ENCODE assay signal across 18 cellular contexts in the genomic region with DNA sequence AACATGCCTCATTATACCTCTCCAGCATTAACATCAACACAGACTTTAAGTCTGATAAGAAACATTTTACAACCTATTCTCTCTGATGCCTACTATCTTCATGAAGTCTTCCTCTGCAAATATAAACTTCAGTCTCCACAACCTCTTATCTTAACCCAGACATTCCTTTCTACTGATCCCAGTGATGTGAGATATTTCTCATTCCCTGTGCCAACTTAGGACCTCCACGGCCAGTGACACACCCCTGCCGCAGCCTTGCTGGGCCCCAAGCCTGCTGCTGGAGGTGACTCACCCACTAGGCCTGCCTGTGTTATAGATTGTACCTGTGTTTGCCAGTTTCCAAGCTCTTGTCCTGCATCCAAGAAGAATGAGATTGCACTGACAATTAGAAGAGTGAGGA.
DNase-seq lines count a peak whose midpoint lies in the region; ATAC-seq, FAIRE-seq and TF ChIP-seq lines count a peak whose summit lies in the region.
"Had no signal": no experiment of that assay in that cellular context is flagged by ENCODE, and none has a peak within 500 bp of the region (broad histone marks: within the 10 kb centered on the region; RNA-seq: fewer than 3 reads in every experiment).

No MANE protein-coding gene starts in this region.

- H3K9me3 ChIP-seq in astrocyte (ENCODE audit: insufficient read depth, low read depth, low read length): peaks cover 4% of the 10 kb centered on the region

- H3K9ac ChIP-seq in astrocyte (ENCODE audit: low read length): no peak overlapping the region
- H3K9ac ChIP-seq: BLaER1 treated with 17β-estradiol and CSF1 and Interleukin-3, amounts not matched to agents 10 nM and 100 nM had no signal

- intact Hi-C loops in activated naive CD4-positive, alpha-beta T cell treated with anti-CD3 and anti-CD28 coated beads for 36 hours (cut with micrococcal nuclease): no loop called here
- intact Hi-C loops in activated T-helper 1 cell treated with anti-CD3 and anti-CD28 coated beads, Interleukin-12 subunit alpha, Interleukin-12 subunit beta, Interleukin-2, Interleukin-4 antibody, amounts not matched to agents 30 ng/mL and 10 ng/mL and 1 ng/mL, durations not matched to agents 14 hours and 24 hours and 36 hours (cut with micrococcal nuclease): no loop called here

- peaks cover 2% of the 10 kb centered on the region for H3K36me3 Mint-ChIP-seq in astrocyte (ENCODE audit: low read depth, unreplicated experiment)
- H3K36me3 Mint-ChIP-seq in activated naive CD4-positive, alpha-beta T cell treated with anti-CD3 and anti-CD28 coated beads for 36 hours (ENCODE audit: low read depth): no peaks in the 10 kb centered on the region
- no peaks in the 10 kb centered on the region for H3K36me3 Mint-ChIP-seq in activated T-helper 1 cell treated with anti-CD3 and anti-CD28 coated beads, Interleukin-12 subunit alpha, Interleukin-12 subunit beta, Interleukin-2, Interleukin-4 antibody, amounts not matched to agents 30 ng/mL and 10 ng/mL and 1 ng/mL, durations not matched to agents 14 hours and 24 hours and 36 hours (ENCODE audit: low read depth)
- H3K36me3 Mint-ChIP-seq: CD8-positive, alpha-beta T cell; IgD-negative memory B cell had no signal

- peak overlapping the region; percentile 56 for H3K27ac Mint-ChIP-seq in astrocyte (ENCODE audit: unreplicated experiment)
- no peak overlapping the region for H3K27ac Mint-ChIP-seq in activated naive CD4-positive, alpha-beta T cell treated with anti-CD3 and anti-CD28 coated beads for 36 hours
- H3K27ac Mint-ChIP-seq in activated T-helper 1 cell treated with anti-CD3 and anti-CD28 coated beads, Interleukin-12 subunit alpha, Interleukin-12 subunit beta, Interleukin-2, Interleukin-4 antibody, amounts not matched to agents 30 ng/mL and 10 ng/mL and 1 ng/mL, durations not matched to agents 14 hours and 24 hours and 36 hours: no peak overlapping the region
- H3K27ac Mint-ChIP-seq: B cell; CD8-positive, alpha-beta T cell; IgD-negative memory B cell had no signal

- H3K4me1 ChIP-seq in astrocyte (ENCODE audit: insufficient read depth, low read length): no peaks in the 10 kb centered on the region
- H3K4me1 ChIP-seq: BLaER1 treated with 17β-estradiol and CSF1 and Interleukin-3, amounts not matched to agents 10 nM and 100 nM; HAP-1 had no signal

- H3K27ac ChIP-seq in astrocyte (ENCODE audit: low read depth, low read length): no peak overlapping the region
- H3K27ac ChIP-seq: BLaER1 treated with 17β-estradiol and CSF1 and Interleukin-3, amounts not matched to agents 10 nM and 100 nM had no signal

- FAIRE-seq in H54 (lab: Jason Lieb, UNC) (peak; percentile 50), astrocyte (lab: Jason Lieb, UNC) (no peak)
- FAIRE-seq: H1, HepG2 had no signal

- CTCF ChIA-PET in activated naive CD4-positive, alpha-beta T cell treated with anti-CD3 and anti-CD28 coated beads for 36 hours (lab: Charles Lee): no interaction called here

- no peaks in the 10 kb centered on the region for H3K27me3 ChIP-seq in astrocyte (ENCODE audit: insufficient read depth, low read length)
- H3K27me3 ChIP-seq: BLaER1 treated with 17β-estradiol and CSF1 and Interleukin-3, amounts not matched to agents 10 nM and 100 nM had no signal

- H3K4me3 ChIP-seq in astrocyte (ENCODE audit: insufficient read depth, low read depth, low read length): no peak overlapping the region
- H3K4me3 ChIP-seq: BLaER1 treated with 17β-estradiol and CSF1 and Interleukin-3, amounts not matched to agents 10 nM and 100 nM; HAP-1 had no signal

- no peaks in the 10 kb centered on the region for H3K27me3 Mint-ChIP-seq in astrocyte (ENCODE audit: low read depth, unreplicated experiment)
- H3K27me3 Mint-ChIP-seq in activated naive CD4-positive, alpha-beta T cell treated with anti-CD3 and anti-CD28 coated beads for 36 hours (ENCODE audit: low read depth): no peaks in the 10 kb centered on the region
- no peaks in the 10 kb centered on the region for H3K27me3 Mint-ChIP-seq in activated T-helper 1 cell treated with anti-CD3 and anti-CD28 coated beads, Interleukin-12 subunit alpha, Interleukin-12 subunit beta, Interleukin-2, Interleukin-4 antibody, amounts not matched to agents 30 ng/mL and 10 ng/mL and 1 ng/mL, durations not matched to agents 14 hours and 24 hours and 36 hours (ENCODE audit: insufficient read depth)
- H3K27me3 Mint-ChIP-seq: B cell, IgD-negative memory B cell had no signal

- no peaks in the 10 kb centered on the region for H3K79me2 ChIP-seq in astrocyte (ENCODE audit: insufficient read depth, low read length)

- H3K4me2 ChIP-seq in astrocyte (ENCODE audit: low read length): no peak overlapping the region
- H3K4me2 ChIP-seq: BLaER1 treated with 17β-estradiol and CSF1 and Interleukin-3, amounts not matched to agents 10 nM and 100 nM had no signal

- H4K20me1 ChIP-seq in astrocyte (ENCODE audit: insufficient read depth, low read length): no peaks in the 10 kb centered on the region
- H4K20me1 ChIP-seq: BLaER1 treated with 17β-estradiol and CSF1 and Interleukin-3, amounts not matched to agents 10 nM and 100 nM had no signal

- TF ChIP-seq POLR2A in H54 (IDR thresholded peaks at IDR 0.05; ENCODE audit: low read depth, low read length): no peak

- H2AFZ ChIP-seq in astrocyte (ENCODE audit: low read depth, low read length): no peak overlapping the region

- DNase-seq in H54 (ENCODE audit: insufficient read length, low spot score) (peak; percentile 8), astrocyte (ENCODE audit: low read depth) (peak; percentile 16), glomerular visceral epithelial cell (ENCODE audit: extremely low spot score) (peak; percentile 1)
- DNase-seq in activated naive CD4-positive, alpha-beta T cell treated with anti-CD3 and anti-CD28 coated beads for 36 hours: no peak
- DNase-seq in activated T-helper 1 cell treated with anti-CD3 and anti-CD28 coated beads, Interleukin-12 subunit alpha, Interleukin-12 subunit beta, Interleukin-2, Interleukin-4 antibody, amounts not matched to agents 30 ng/mL and 10 ng/mL and 1 ng/mL, durations not matched to agents 14 hours and 24 hours and 36 hours (ENCODE audit: low spot score): no peak
- DNase-seq: 8988T; Calu3; CD8-positive, alpha-beta T cell; DMS79 treated with DMSO at 0.1 percent for 48 hours; GF-D8 had no signal

- ATAC-seq in GM19467 (IDR thresholded peaks at IDR 0.05; ENCODE audit: unreplicated experiment): no peak
- no peak for ATAC-seq in SK-N-SH treated with all-trans-retinoic acid at 6 μM for 48 hours
- ATAC-seq: CD8-positive, alpha-beta T cell; HepG2 had no signal

- no peaks in the 10 kb centered on the region for H3K36me3 ChIP-seq in astrocyte (ENCODE audit: insufficient read depth, low read length)
- H3K36me3 ChIP-seq: BLaER1 treated with 17β-estradiol and CSF1 and Interleukin-3, amounts not matched to agents 10 nM and 100 nM; HAP-1 had no signal

- no peak for TF ChIP-seq CTCF in astrocyte (IDR thresholded peaks at IDR 0.05; ENCODE audit: insufficient read depth, low read depth, low read length)

- H3K9me3 Mint-ChIP-seq in astrocyte (ENCODE audit: unreplicated experiment): peaks cover 9% of the 10 kb centered on the region
- H3K9me3 Mint-ChIP-seq in activated naive CD4-positive, alpha-beta T cell treated with anti-CD3 and anti-CD28 coated beads for 36 hours: peaks cover 11% of the 10 kb centered on the region
- peaks cover 51% of the 10 kb centered on the region for H3K9me3 Mint-ChIP-seq in activated T-helper 1 cell treated with anti-CD3 and anti-CD28 coated beads, Interleukin-12 subunit alpha, Interleukin-12 subunit beta, Interleukin-2, Interleukin-4 antibody, amounts not matched to agents 30 ng/mL and 10 ng/mL and 1 ng/mL, durations not matched to agents 14 hours and 24 hours and 36 hours

- H3K4me3 Mint-ChIP-seq in astrocyte (ENCODE audit: unreplicated experiment): no peak overlapping the region
- H3K4me3 Mint-ChIP-seq in activated naive CD4-positive, alpha-beta T cell treated with anti-CD3 and anti-CD28 coated beads for 36 hours: no peak overlapping the region
- H3K4me3 Mint-ChIP-seq in activated T-helper 1 cell treated with anti-CD3 and anti-CD28 coated beads, Interleukin-12 subunit alpha, Interleukin-12 subunit beta, Interleukin-2, Interleukin-4 antibody, amounts not matched to agents 30 ng/mL and 10 ng/mL and 1 ng/mL, durations not matched to agents 14 hours and 24 hours and 36 hours: no peak overlapping the region
- H3K4me3 Mint-ChIP-seq: B cell; CD8-positive, alpha-beta T cell; IgD-negative memory B cell had no signal

- no peaks in the 10 kb centered on the region for H3K4me1 Mint-ChIP-seq in astrocyte (ENCODE audit: low read depth, unreplicated experiment)
- no peaks in the 10 kb centered on the region for H3K4me1 Mint-ChIP-seq in activated naive CD4-positive, alpha-beta T cell treated with anti-CD3 and anti-CD28 coated beads for 36 hours (ENCODE audit: low read depth)
- H3K4me1 Mint-ChIP-seq in activated T-helper 1 cell treated with anti-CD3 and anti-CD28 coated beads, Interleukin-12 subunit alpha, Interleukin-12 subunit beta, Interleukin-2, Interleukin-4 antibody, amounts not matched to agents 30 ng/mL and 10 ng/mL and 1 ng/mL, durations not matched to agents 14 hours and 24 hours and 36 hours (ENCODE audit: low read depth): no peaks in the 10 kb centered on the region
- H3K4me1 Mint-ChIP-seq: B cell had no signal

TF ChIP-seq in SK-N-SH treated with all-trans-retinoic acid at 6 μM for 48 hours, 23 proteins besides CTCF, POLR2A, EP300 and RAD21 (continues in another document):
- TF ChIP-seq, protein P1, sequence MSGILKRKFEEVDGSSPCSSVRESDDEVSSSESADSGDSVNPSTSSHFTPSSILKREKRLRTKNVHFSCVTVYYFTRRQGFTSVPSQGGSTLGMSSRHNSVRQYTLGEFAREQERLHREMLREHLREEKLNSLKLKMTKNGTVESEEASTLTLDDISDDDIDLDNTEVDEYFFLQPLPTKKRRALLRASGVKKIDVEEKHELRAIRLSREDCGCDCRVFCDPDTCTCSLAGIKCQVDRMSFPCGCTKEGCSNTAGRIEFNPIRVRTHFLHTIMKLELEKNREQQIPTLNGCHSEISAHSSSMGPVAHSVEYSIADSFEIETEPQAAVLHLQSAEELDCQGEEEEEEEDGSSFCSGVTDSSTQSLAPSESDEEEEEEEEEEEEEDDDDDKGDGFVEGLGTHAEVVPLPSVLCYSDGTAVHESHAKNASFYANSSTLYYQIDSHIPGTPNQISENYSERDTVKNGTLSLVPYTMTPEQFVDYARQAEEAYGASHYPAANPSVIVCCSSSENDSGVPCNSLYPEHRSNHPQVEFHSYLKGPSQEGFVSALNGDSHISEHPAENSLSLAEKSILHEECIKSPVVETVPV (CRISPR knock-in tag; IDR thresholded peaks at IDR 0.05): no peak
- TF ChIP-seq RARB (CRISPR knock-in tag; IDR thresholded peaks at IDR 0.05) (no peak), ZNF70 (CRISPR knock-in tag; IDR thresholded peaks at IDR 0.05) (no peak), OSR1 (CRISPR knock-in tag; IDR thresholded peaks at IDR 0.05) (no peak)

Comparison
In these comparisons a context has a peak if more than half of its experiments do, and no peak if none do; other contexts are left out.
1. DNase-seq: peak in H54 (single experiment), astrocyte (single experiment) and glomerular visceral epithelial cell (single experiment); none in activated naive CD4-positive, alpha-beta T cell treated with anti-CD3 and anti-CD28 coated beads for 36 hours (single experiment) and activated T-helper 1 cell treated with anti-CD3 and anti-CD28 coated beads, Interleukin-12 subunit alpha, Interleukin-12 subunit beta, Interleukin-2, Interleukin-4 antibody, amounts not matched to agents 30 ng/mL and 10 ng/mL and 1 ng/mL, durations not matched to agents 14 hours and 24 hours and 36 hours (single experiment).